In genomic region chr5:174425964-174426290, GRCh38 we compare ENCODE assay signal across 17 cellular contexts.
"Had no signal": no experiment of that assay in that cellular context is flagged by ENCODE, and none has a peak within 500 bp of the region (broad histone marks: within the 10 kb centered on the region; RNA-seq: fewer than 3 reads in every experiment).

No MANE protein-coding gene starts in this region.

- DNase-seq: activated CD4-positive, alpha-beta T cell treated with anti-CD3 and anti-CD28 coated beads, Interleukin-2, amount 10 ng/mL, durations not matched to agents 7 days and 5 days; activated CD8-positive, alpha-beta T cell treated with anti-CD3 and anti-CD28 coated beads, Interleukin-2, amount 10 ng/mL, durations not matched to agents 7 days and 5 days; activated naive CD4-positive, alpha-beta T cell treated with anti-CD3 and anti-CD28 coated beads for 36 hours; activated T-cell treated with anti-CD3 and anti-CD28 coated beads, Interleukin-2, amount 50 U/mL, for 24 hours; cerebellar nuclear complex; effector CD4-positive, alpha-beta T cell; gastrocnemius medialis; heart right ventricle; mesenchymal stem cell; naive thymus-derived CD4-positive, alpha-beta T cell; psoas muscle; stomach; T1000 had no signal

- H3K4me3 ChIP-seq: gastrocnemius medialis, heart right ventricle, neural progenitor cell, psoas muscle, stomach, testis, upper lobe of left lung had no signal

- H3K4me3 Mint-ChIP-seq: activated CD4-positive, alpha-beta T cell treated with anti-CD3 and anti-CD28 coated beads, Interleukin-2, amount 10 ng/mL, durations not matched to agents 7 days and 5 days; activated CD8-positive, alpha-beta T cell treated with anti-CD3 and anti-CD28 coated beads, Interleukin-2, amount 10 ng/mL, durations not matched to agents 7 days and 5 days; activated naive CD4-positive, alpha-beta T cell treated with anti-CD3 and anti-CD28 coated beads for 36 hours; activated T-cell treated with anti-CD3 and anti-CD28 coated beads, Interleukin-2, amount 50 U/mL, for 24 hours; naive thymus-derived CD4-positive, alpha-beta T cell; neural progenitor cell had no signal

- H3K9me3 ChIP-seq: gastrocnemius medialis, heart right ventricle, psoas muscle, stomach, testis, upper lobe of left lung had no signal

- H3K4me1 ChIP-seq: upper lobe of left lung had no signal

- H3K27me3 ChIP-seq: gastrocnemius medialis, neural progenitor cell, testis, upper lobe of left lung had no signal

- H3K9me3 Mint-ChIP-seq: activated CD4-positive, alpha-beta T cell treated with anti-CD3 and anti-CD28 coated beads, Interleukin-2, amount 10 ng/mL, durations not matched to agents 7 days and 5 days; activated naive CD4-positive, alpha-beta T cell treated with anti-CD3 and anti-CD28 coated beads for 36 hours; activated T-cell treated with anti-CD3 and anti-CD28 coated beads, Interleukin-2, amount 50 U/mL, for 24 hours; activated T-helper 2 cell treated with anti-CD3 and anti-CD28 coated beads, Interferon-gamma antibody, Interleukin-2, Interleukin-4, amounts not matched to agents 10 μg/mL and 5 μg/mL and 100 μg/mL, durations not matched to agents 14 hours and 24 hours and 36 hours; neural progenitor cell had no signal

- H3K27ac ChIP-seq: gastrocnemius medialis, heart right ventricle, neural progenitor cell, psoas muscle, stomach, testis, upper lobe of left lung had no signal

- ATAC-seq: activated CD8-positive, alpha-beta T cell treated with anti-CD3 and anti-CD28 coated beads, Interleukin-2, amount 10 ng/mL, durations not matched to agents 7 days and 5 days; gastrocnemius medialis; naive thymus-derived CD4-positive, alpha-beta T cell; psoas muscle had no signal

- H3K27ac Mint-ChIP-seq: activated CD4-positive, alpha-beta T cell treated with anti-CD3 and anti-CD28 coated beads, Interleukin-2, amount 10 ng/mL, durations not matched to agents 7 days and 5 days; activated CD8-positive, alpha-beta T cell treated with anti-CD3 and anti-CD28 coated beads, Interleukin-2, amount 10 ng/mL, durations not matched to agents 7 days and 5 days; activated naive CD4-positive, alpha-beta T cell treated with anti-CD3 and anti-CD28 coated beads for 36 hours; activated T-cell treated with anti-CD3 and anti-CD28 coated beads, Interleukin-2, amount 50 U/mL, for 24 hours; activated T-helper 2 cell treated with anti-CD3 and anti-CD28 coated beads, Interferon-gamma antibody, Interleukin-2, Interleukin-4, amounts not matched to agents 10 μg/mL and 5 μg/mL and 100 μg/mL, durations not matched to agents 14 hours and 24 hours and 36 hours; naive thymus-derived CD4-positive, alpha-beta T cell; neural progenitor cell had no signal

- H3K36me3 Mint-ChIP-seq: naive thymus-derived CD4-positive, alpha-beta T cell; neural progenitor cell had no signal

- H3K27me3 Mint-ChIP-seq: activated T-cell treated with anti-CD3 and anti-CD28 coated beads, Interleukin-2, amount 50 U/mL, for 24 hours had no signal

- H3K36me3 ChIP-seq: gastrocnemius medialis, heart right ventricle, neural progenitor cell, stomach, upper lobe of left lung had no signal
